In the genomic region with DNA sequence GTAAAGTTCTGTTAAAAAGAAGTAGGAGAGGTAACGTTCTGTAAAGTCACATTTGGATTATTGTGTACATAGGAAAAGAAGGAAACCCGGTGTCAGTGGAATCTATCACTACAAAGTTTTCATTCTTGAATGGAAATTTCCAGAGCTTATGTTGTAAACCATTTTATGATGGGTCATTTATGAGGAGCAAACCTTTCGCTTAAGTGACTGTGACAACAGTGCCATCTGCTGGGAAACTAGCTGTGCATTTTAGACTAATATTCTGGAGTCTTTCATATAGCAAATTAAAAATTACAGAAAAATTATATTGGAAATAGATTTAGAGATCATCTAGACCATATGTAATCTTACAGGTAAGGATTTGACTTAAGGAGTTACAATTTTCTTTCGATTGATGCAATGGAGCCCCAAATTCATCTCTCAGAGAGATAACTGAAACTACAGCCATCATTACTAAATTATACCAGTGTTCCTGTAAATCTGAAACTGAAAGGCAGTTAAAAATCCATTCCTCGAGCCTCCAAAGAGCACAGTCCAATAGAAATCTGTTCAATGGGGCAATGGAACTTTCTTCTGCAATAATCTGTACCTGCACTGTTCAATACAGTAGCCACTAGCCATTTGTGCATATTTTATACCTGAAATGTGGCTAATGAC, we compare ENCODE assay signal across 8 cellular contexts. TPM values are rescaled to one million over a fixed set of nuclear protein-coding genes. Genes with fewer than 3 reads are reported as not detected.
DNase-seq lines count a peak whose midpoint lies in the region; ATAC-seq, FAIRE-seq and TF ChIP-seq lines count a peak whose summit lies in the region.

No MANE protein-coding gene starts in this region.

- BruUV-seq in Panc1 (replicated peaks; lab: Mats Ljungman, UMichigan), result no TSS peak

- no peaks in the 10 kb centered on the region for H3K36me3 ChIP-seq in Panc1 (ENCODE audit: control insufficient read depth, insufficient read depth, low read length)

- no peaks in the 10 kb centered on the region for H3K9me3 ChIP-seq in Panc1 (ENCODE audit: control insufficient read depth, insufficient read depth, low read depth, low read length)

- H3K4me1 ChIP-seq in Panc1 (ENCODE audit: control insufficient read depth, insufficient read depth, low read length), result no peaks in the 10 kb centered on the region

- POLR2A ChIA-PET in Panc1 (lab: Charles Lee), result no interaction called here

- no peaks in the 10 kb centered on the region for H3K27me3 ChIP-seq in Panc1 (ENCODE audit: control insufficient read depth, insufficient read depth, low read length)

- in situ Hi-C loops in Panc1 (cut with HindIII; ENCODE audit: low pct_unique_long_range_greater_than_20kb, low sequenced_read_pairs), result no loop called here

- intact Hi-C loops in Panc1 (cut with micrococcal nuclease; ENCODE audit: unreplicated experiment), result loop anchor here (10.0 kb wide), 1 partner anchor 98 kb away; no protein-coding TSS in a partner anchor

- H3K4me3 ChIP-seq in Panc1 (ENCODE audit: low read depth in 2 of 2, low read length in 2 of 2), result no peak overlapping the region

- peak; percentile 59; the same call in 1 of the 2 replicates for TF ChIP-seq CTCF in Panc1 (IDR thresholded peaks at IDR 0.05)

- CTCF ChIA-PET in Panc1 (lab: Charles Lee), result no interaction called here

- DNase-seq in DMS53 (lab: John Stamatoyannopoulos, UW), result peak; percentile 60
- no peak for DNase-seq in DMS53 treated with DMSO at 0.1 percent for 48 hours (lab: John Stamatoyannopoulos, UW; ENCODE audit: unreplicated experiment)
- peak; percentile 67 for DNase-seq in HTR-8/SVneo (ENCODE audit: insufficient read length, low spot score)
- peak; percentile 4 for DNase-seq in Panc1 (ENCODE audit: low read depth, low spot score)
- DNase-seq in astrocyte of the hippocampus (ENCODE audit: low read depth, low spot score), result peak; percentile 68
- DNase-seq in stimulated activated CD4-positive, alpha-beta T cell treated with anti-CD3 and anti-CD28 coated beads, TNF-alpha, amount 100 ng/mL, for 24 hours (ENCODE audit: low read depth in 3 of 3), result peak in 2 of 3 experiments; percentile 7 to 22

- no peak overlapping the region for H3K27ac ChIP-seq in Panc1 (ENCODE audit: low read length)

- no peak for FAIRE-seq in HTR-8/SVneo (lab: Jason Lieb, UNC)
- peak; percentile 100 for FAIRE-seq in islet of Langerhans (lab: Jason Lieb, UNC)

- ATAC-seq in Panc1 (no peak), HG02973 (IDR thresholded peaks at IDR 0.05; ENCODE audit: unreplicated experiment) (no peak)

RNA-seq across cellular contexts. Expression of gene ASB9, which starts 26.9 kb away (rescaled TPM):
- total RNA-seq in Panc1 (2021; ENCODE audit: unreplicated experiment), result 6.5 TPM
- 9.7 TPM for polyA plus RNA-seq in Panc1 (2012; ENCODE audit: insufficient read length)
